22 cellular contexts compared by ENCODE assay signal in genomic region chr17:13079010-13079409, GRCh38.
"Had no signal": no experiment of that assay in that cellular context is flagged by ENCODE, and none has a peak within 500 bp of the region (broad histone marks: within the 10 kb centered on the region; RNA-seq: fewer than 3 reads in every experiment).

No MANE protein-coding gene starts in this region.

- DNase-seq: colonic mucosa; effector CD4-positive, alpha-beta T cell; endodermal cell; glutamatergic neuron; kidney; left cardiac atrium; left ventricle myocardium superior; mesenchymal stem cell; midbrain; psoas muscle; sigmoid colon; stimulated activated naive CD4-positive, alpha-beta T cell; stomach; substantia nigra; trophoblast cell had no signal

- ATAC-seq: esophagus mucosa, gastroesophageal sphincter, left cardiac atrium, left ventricle myocardium superior, psoas muscle had no signal

- H3K4me3 ChIP-seq: colonic mucosa, gastroesophageal sphincter, lung, psoas muscle, right atrium auricular region, sigmoid colon, skin epidermis, stomach had no signal

- H3K4me1 Mint-ChIP-seq: endodermal cell had no signal

- H3K27ac ChIP-seq: colonic mucosa, gastroesophageal sphincter, psoas muscle, right atrium auricular region, sigmoid colon, skin epidermis, stomach had no signal

- H3K9me3 Mint-ChIP-seq: endodermal cell, nephron had no signal

- H3K27me3 ChIP-seq: colonic mucosa, right atrium auricular region, sigmoid colon, stomach had no signal

- H3K27ac Mint-ChIP-seq: endodermal cell, nephron had no signal

- H3K4me3 Mint-ChIP-seq: endodermal cell, nephron had no signal

- FAIRE-seq: kidney, urothelium cell line had no signal

- H3K9me3 ChIP-seq: colonic mucosa, gastroesophageal sphincter, psoas muscle, right atrium auricular region, sigmoid colon, stomach had no signal

- H3K4me1 ChIP-seq: colonic mucosa, gastroesophageal sphincter, psoas muscle, right atrium auricular region, sigmoid colon, stomach had no signal

- H3K36me3 ChIP-seq: colonic mucosa, gastroesophageal sphincter, right atrium auricular region, sigmoid colon, stomach had no signal
